ENCODE assay signal across 8 cellular contexts in the genomic region with DNA sequence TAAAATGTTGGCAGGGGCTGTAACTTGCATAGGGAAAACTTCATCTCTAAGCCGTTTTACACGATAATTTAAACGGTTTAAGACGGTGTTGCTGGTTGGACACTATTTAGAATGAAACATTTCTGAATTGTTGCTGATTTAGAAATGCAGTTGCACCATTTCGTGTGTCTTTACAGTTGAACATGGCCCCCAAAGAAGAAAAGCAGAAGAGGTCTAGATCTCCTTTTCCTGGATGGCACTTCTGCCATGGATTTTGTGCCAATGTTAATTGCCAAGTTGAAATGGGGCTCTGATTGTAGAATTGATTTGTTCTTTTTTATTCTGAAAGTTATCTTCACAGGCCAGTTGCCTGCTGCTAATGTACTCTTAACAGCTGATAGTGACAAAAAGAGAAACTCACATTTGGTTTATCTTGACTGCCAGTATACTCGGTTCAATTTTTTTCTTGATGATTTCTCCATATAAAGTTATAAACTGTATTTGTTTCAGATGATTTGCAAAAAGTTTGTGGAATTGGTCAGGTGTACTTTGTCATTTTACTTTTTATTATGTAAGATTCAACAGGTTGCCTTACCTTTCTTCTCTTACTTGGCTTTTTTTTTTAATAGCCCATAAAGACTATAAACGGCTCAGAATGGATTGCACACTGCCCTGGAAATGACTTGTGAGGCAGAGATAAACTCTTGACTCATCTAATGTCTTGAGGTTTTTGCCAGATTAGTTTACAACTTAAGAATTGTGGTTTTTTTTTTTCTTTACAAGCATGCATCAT. TPM values are rescaled to one million over a fixed set of nuclear protein-coding genes. Genes with fewer than 3 reads are reported as not detected.
DNase-seq lines count a peak whose midpoint lies in the region; ATAC-seq and TF ChIP-seq lines count a peak whose summit lies in the region.

No MANE protein-coding gene starts in this region.

- peak overlapping the region; percentile 59 to 86 (median 81) for H3K27ac Mint-ChIP-seq in naive thymus-derived CD4-positive, alpha-beta T cell

- DNase-seq in ACHN (peak; percentile 51), RWPE2 (ENCODE audit: low spot score) (no peak)
- DNase-seq in effector memory CD4-positive, alpha-beta T cell: no peak
- no peak for DNase-seq in naive thymus-derived CD4-positive, alpha-beta T cell
- no peak for DNase-seq in stimulated activated CD4-positive, alpha-beta T cell treated with anti-CD3 and anti-CD28 coated beads, Interleukin-12 subunit alpha, Interleukin-12 subunit beta, amount 100 ng/mL, for 4 hours

- H3K36me3 Mint-ChIP-seq in naive thymus-derived CD4-positive, alpha-beta T cell: no peaks in the 10 kb centered on the region

- H3K4me1 Mint-ChIP-seq in naive thymus-derived CD4-positive, alpha-beta T cell: peaks cover 17 to 45% (median 37%) of the 10 kb centered on the region in 7 donors

- H3K27ac ChIP-seq in RWPE2 (ENCODE audit: poor library complexity, severe bottlenecking): peak overlapping the region; percentile 63
- no peak overlapping the region for H3K27ac ChIP-seq in effector memory CD4-positive, alpha-beta T cell (ENCODE audit: insufficient read depth, low read length, poor library complexity, severe bottlenecking)
- H3K27ac ChIP-seq in naive thymus-derived CD4-positive, alpha-beta T cell (ENCODE audit: low read depth, low read length): peak overlapping the region; percentile 71

- intact Hi-C loops in naive thymus-derived CD4-positive, alpha-beta T cell (cut with micrococcal nuclease): loop anchor here (2.0 to 10.0 kb wide), 11 partner anchors 328 to 1263 kb away; a partner anchor contains a TSS

- CTCF ChIA-PET in naive thymus-derived CD4-positive, alpha-beta T cell (lab: Charles Lee): interaction anchor here (0.6 kb wide), 1 partner anchor 22 kb away, joined by 3 read pairs; no protein-coding TSS in a partner anchor

- peak overlapping the region; percentile 89 to 95 (median 93) for H3K4me3 Mint-ChIP-seq in naive thymus-derived CD4-positive, alpha-beta T cell

- H3K27me3 Mint-ChIP-seq in naive thymus-derived CD4-positive, alpha-beta T cell: no peaks in the 10 kb centered on the region

- ATAC-seq in GM18868 (IDR thresholded peaks at IDR 0.05; ENCODE audit: unreplicated experiment): peak; percentile 26
- peak; percentile 30 for ATAC-seq in RWPE2 (ENCODE audit: low read depth)
- ATAC-seq in naive thymus-derived CD4-positive, alpha-beta T cell: no peak
- no peak for ATAC-seq in GM21367 (IDR thresholded peaks at IDR 0.05; ENCODE audit: unreplicated experiment)
- ATAC-seq in HG03039 (IDR thresholded peaks at IDR 0.05; ENCODE audit: unreplicated experiment): no peak

- no peaks in the 10 kb centered on the region for H3K9me3 ChIP-seq in RWPE2 (ENCODE audit: severe bottlenecking)
- H3K9me3 ChIP-seq in effector memory CD4-positive, alpha-beta T cell (ENCODE audit: control insufficient read depth, low read length): no peaks in the 10 kb centered on the region
- no peaks in the 10 kb centered on the region for H3K9me3 ChIP-seq in naive thymus-derived CD4-positive, alpha-beta T cell (ENCODE audit: control insufficient read depth in 2 of 3, low read length in 3 of 3)

- peak overlapping the region; percentile 74 for H3K4me3 ChIP-seq in RWPE2 (ENCODE audit: severe bottlenecking)
- peak overlapping the region; percentile 80 for H3K4me3 ChIP-seq in effector memory CD4-positive, alpha-beta T cell (ENCODE audit: insufficient read depth, low read depth, low read length, poor library complexity, severe bottlenecking)
- H3K4me3 ChIP-seq in naive thymus-derived CD4-positive, alpha-beta T cell (ENCODE audit: low read length): peak overlapping the region; percentile 88

- H3K36me3 ChIP-seq in RWPE2 (ENCODE audit: low read depth): no peaks in the 10 kb centered on the region
- no peaks in the 10 kb centered on the region for H3K36me3 ChIP-seq in effector memory CD4-positive, alpha-beta T cell (ENCODE audit: control insufficient read depth, insufficient read depth, low read length)
- H3K36me3 ChIP-seq in naive thymus-derived CD4-positive, alpha-beta T cell (ENCODE audit: control insufficient read depth in 2 of 3, insufficient read depth in 3 of 3, low read length in 3 of 3): no peaks in the 10 kb centered on the region

- H3K27me3 ChIP-seq in RWPE2 (ENCODE audit: insufficient read depth, poor library complexity, severe bottlenecking): no peaks in the 10 kb centered on the region
- H3K27me3 ChIP-seq in effector memory CD4-positive, alpha-beta T cell (replicated peaks; ENCODE audit: control insufficient read depth, insufficient read depth, low read length, poor library complexity, severe bottlenecking): no peaks in the 10 kb centered on the region
- H3K27me3 ChIP-seq in naive thymus-derived CD4-positive, alpha-beta T cell (ENCODE audit: control insufficient read depth in 2 of 2, insufficient read depth in 2 of 2, low read length in 2 of 2): no peaks in the 10 kb centered on the region

- TF ChIP-seq CTCF in RWPE2 (IDR thresholded peaks at IDR 0.05; ENCODE audit: poor library complexity, severe bottlenecking): no peak

- in situ Hi-C loops in ACHN (cut with HindIII; ENCODE audit: low pct_ligation_motif_present, low pct_unique_long_range_greater_than_20kb, low sequenced_read_pairs): no loop called here

- H3K4me1 ChIP-seq in RWPE2 (ENCODE audit: insufficient read depth, poor library complexity, severe bottlenecking): peaks cover 12% of the 10 kb centered on the region
- no peaks in the 10 kb centered on the region for H3K4me1 ChIP-seq in effector memory CD4-positive, alpha-beta T cell (ENCODE audit: control insufficient read depth, insufficient read depth, low read length, poor library complexity, severe bottlenecking)
- H3K4me1 ChIP-seq in naive thymus-derived CD4-positive, alpha-beta T cell (ENCODE audit: control insufficient read depth in 2 of 2, insufficient read depth in 2 of 2, low read length in 2 of 2): peaks cover 9 to 12% of the 10 kb centered on the region in 2 donors

- H3K9me3 Mint-ChIP-seq in naive thymus-derived CD4-positive, alpha-beta T cell: no peaks in the 10 kb centered on the region

- POLR2A ChIA-PET in naive thymus-derived CD4-positive, alpha-beta T cell (lab: Charles Lee): interaction anchor here (0.6 kb wide), 2 partner anchors 53 to 539 kb away, joined by 3 to 5 read pairs; no protein-coding TSS in a partner anchor

RNA-seq across cellular contexts. Expression of a gene that starts 1.4 kb away (rescaled TPM):
- 10 to 100 TPM; 25.4 to 42.1 (median 29.2) TPM for total RNA-seq in naive thymus-derived CD4-positive, alpha-beta T cell
- 10 to 100 TPM; 37.4 to 58.8 TPM for polyA plus RNA-seq in naive thymus-derived CD4-positive, alpha-beta T cell

RNA-seq across cellular contexts. Expression of a gene that starts 29.1 kb away (rescaled TPM):
- not detected for total RNA-seq in naive thymus-derived CD4-positive, alpha-beta T cell
- under 1 TPM in 1 of 2 donors, not detected in 1; 0.40 TPM for polyA plus RNA-seq in naive thymus-derived CD4-positive, alpha-beta T cell

Comparison
In these comparisons a context has a peak if more than half of its experiments do, and no peak if none do; other contexts are left out.
1. ATAC-seq: peak in GM18868 (single experiment) and RWPE2 (single experiment); none in naive thymus-derived CD4-positive, alpha-beta T cell (single experiment), GM21367 (single experiment) and HG03039 (single experiment).
2. Peak in every context shown above with its lines, with median percentiles within 50 percentile points of each other: H3K4me3 ChIP-seq.